In genomic region chr7:70997275-70997674, GRCh38 we compare ENCODE assay signal across 21 cellular contexts.
DNase-seq lines count a peak whose midpoint lies in the region; ATAC-seq, FAIRE-seq and TF ChIP-seq lines count a peak whose summit lies in the region.
"Had no signal": no experiment of that assay in that cellular context is flagged by ENCODE, and none has a peak within 500 bp of the region (broad histone marks: within the 10 kb centered on the region; RNA-seq: fewer than 3 reads in every experiment).

No MANE protein-coding gene starts in this region.

- peak; percentile 29 for ATAC-seq in left ventricle myocardium superior
- ATAC-seq in psoas muscle = no peak
- ATAC-seq: GM23338, HepG2 had no signal

- intact Hi-C loops in left ventricle myocardium superior (cut with micrococcal nuclease) (no loop called here), CD14-positive monocyte (cut with micrococcal nuclease) (no loop called here), psoas muscle (cut with DNase I) (no loop called here)

- no peak for FAIRE-seq in D721Med (lab: Jason Lieb, UNC)
- FAIRE-seq: G401.6, GM12891, HepG2, HTR-8/SVneo had no signal

- H3K4me3 ChIP-seq in right atrium auricular region (no peak overlapping the region), psoas muscle (no peak overlapping the region)
- H3K4me3 ChIP-seq: GM23338 had no signal

- no peaks in the 10 kb centered on the region for H3K36me3 Mint-ChIP-seq in CD14-positive monocyte
- H3K36me3 Mint-ChIP-seq: CD4-positive, alpha-beta memory T cell had no signal

- H3K9me3 ChIP-seq in right atrium auricular region (no peaks in the 10 kb centered on the region), psoas muscle (no peaks in the 10 kb centered on the region)

- H3K27me3 ChIP-seq in right atrium auricular region = no peaks in the 10 kb centered on the region
- no peaks in the 10 kb centered on the region for H3K27me3 ChIP-seq in psoas muscle (ENCODE audit: insufficient read depth in 3 of 3, low read length in 2 of 3)

- peaks cover 0 to 21% (median 10%) of the 10 kb centered on the region in 7 donors for H3K9me3 Mint-ChIP-seq in CD14-positive monocyte

- DNase-seq in left ventricle myocardium superior = no peak
- DNase-seq in right atrium auricular region (ENCODE audit: low spot score) = no peak
- peak; percentile 10 for DNase-seq in fibroblast of the conjunctiva (ENCODE audit: low read depth)
- peak; percentile 11 for DNase-seq in mucosa of gallbladder (ENCODE audit: low spot score)
- DNase-seq in activated T-cell treated with anti-CD3 and anti-CD28 coated beads, Interleukin-2, amount 50 U/mL, for 1 hour = no peak
- no peak for DNase-seq in CD14-positive monocyte (ENCODE audit: low spot score)
- DNase-seq in D721Med (ENCODE audit: insufficient read length, low spot score) = no peak
- no peak for DNase-seq in psoas muscle
- DNase-seq: 8988T; C1 segment of cervical spinal cord; CD4-positive, alpha-beta memory T cell; DMS153; DMS79 treated with DMSO at 0.1 percent for 48 hours; EL; H7 had no signal

- no peaks in the 10 kb centered on the region for H3K4me1 ChIP-seq in right atrium auricular region
- no peaks in the 10 kb centered on the region for H3K4me1 ChIP-seq in psoas muscle

- peaks cover 0 to 4% (median 0%) of the 10 kb centered on the region in 3 donors for H3K27me3 Mint-ChIP-seq in CD14-positive monocyte (ENCODE audit: low read depth in 3 of 3)
- H3K27me3 Mint-ChIP-seq: B cell had no signal

- WGBS in psoas muscle, 3 donors = 19 to 46% (median 29%) methylated on average over 1 of the region's 1 CpG

- no peaks in the 10 kb centered on the region for H3K4me1 Mint-ChIP-seq in CD14-positive monocyte
- H3K4me1 Mint-ChIP-seq: B cell; CD4-positive, alpha-beta memory T cell had no signal

- H3K36me3 ChIP-seq in right atrium auricular region (no peaks in the 10 kb centered on the region), psoas muscle (ENCODE audit: insufficient read depth in 1 of 2, low read depth in 1 of 2) (no peaks in the 10 kb centered on the region)

- TF ChIP-seq CTCF in right atrium auricular region (IDR thresholded peaks at IDR 0.05) (no peak), CD14-positive monocyte (IDR thresholded peaks at IDR 0.05) (no peak), D721Med (IDR thresholded peaks at IDR 0.05; ENCODE audit: insufficient read depth, missing control alignments) (no peak), psoas muscle (IDR thresholded peaks at IDR 0.05) (no peak)

- no peak overlapping the region for H3K4me3 Mint-ChIP-seq in CD14-positive monocyte
- H3K4me3 Mint-ChIP-seq: B cell; CD4-positive, alpha-beta memory T cell; GM23338 had no signal

- no peak overlapping the region for H3K27ac Mint-ChIP-seq in CD14-positive monocyte
- H3K27ac Mint-ChIP-seq: B cell; CD4-positive, alpha-beta memory T cell; GM23338 had no signal

- H3K27ac ChIP-seq in right atrium auricular region (no peak overlapping the region), psoas muscle (no peak overlapping the region)

Comparison
In these comparisons a context has a peak if more than half of its experiments do, and no peak if none do; other contexts are left out.
1. DNase-seq: peak in fibroblast of the conjunctiva (single experiment) and mucosa of gallbladder (single experiment); none in left ventricle myocardium superior (single experiment), right atrium auricular region (single experiment), activated T-cell treated with anti-CD3 and anti-CD28 coated beads, Interleukin-2, amount 50 U/mL, for 1 hour (single experiment), CD14-positive monocyte (single experiment), D721Med (single experiment) and psoas muscle (0 of 2).